ENCODE assay signal across 12 cellular contexts in genomic region chr13:98133949-98134348, GRCh38. TPM values are rescaled to one million over a fixed set of nuclear protein-coding genes. Genes with fewer than 3 reads are reported as not detected.
DNase-seq lines count a peak whose midpoint lies in the region; ATAC-seq and TF ChIP-seq lines count a peak whose summit lies in the region.
"Had no signal": no experiment of that assay in that cellular context is flagged by ENCODE, and none has a peak within 500 bp of the region (broad histone marks: within the 10 kb centered on the region; RNA-seq: fewer than 3 reads in every experiment).

No MANE protein-coding gene starts in this region.

- DNase-seq in GM10248 (ENCODE audit: extremely low spot score) (peak; percentile 53), OCI-M1 (lab: John Stamatoyannopoulos, UW) (peak; percentile 94), NCI-H82 treated with DMSO at 0.1 percent for 48 hours (lab: John Stamatoyannopoulos, UW; ENCODE audit: unreplicated experiment) (no peak), hypothalamus (lab: John Stamatoyannopoulos, UW) (no peak), occipital lobe (lab: John Stamatoyannopoulos, UW) (no peak)
- no peak for DNase-seq in natural killer cell treated with Interleukin-12 subunit alpha and Interleukin-12 subunit beta and Interleukin-15 and Interleukin-18, amount 100 ng/mL, for 72 hours (ENCODE audit: low spot score)
- DNase-seq: activated CD4-positive, alpha-beta T cell treated with anti-CD3 and anti-CD28 coated beads, Interleukin-2, amount 50 U/mL, for 48 hours; KG1 had no signal

- POLR2A ChIA-PET in GM10248 (lab: Yijun Ruan, JAX) = no interaction called here

- ATAC-seq in GM19372 (IDR thresholded peaks at IDR 0.05; ENCODE audit: low read depth, unreplicated experiment) = peak; percentile 91
- ATAC-seq in HG02885 (IDR thresholded peaks at IDR 0.05; ENCODE audit: poor library complexity, unreplicated experiment) = peak; percentile 96
- ATAC-seq in natural killer cell treated with Interleukin-12 subunit alpha and Interleukin-12 subunit beta and Interleukin-15 and Interleukin-18, amount 100 ng/mL, for 72 hours = no peak

- CTCF ChIA-PET in GM10248 (lab: Yijun Ruan, JAX) = interaction anchor here (0.8 kb wide), 1 partner anchor 21 kb away, joined by 3 read pairs; no protein-coding TSS in a partner anchor

- H3K4me3 Mint-ChIP-seq in natural killer cell treated with Interleukin-12 subunit alpha and Interleukin-12 subunit beta and Interleukin-15 and Interleukin-18, amount 100 ng/mL, for 72 hours = no peak overlapping the region

- H3K9me3 Mint-ChIP-seq in natural killer cell treated with Interleukin-12 subunit alpha and Interleukin-12 subunit beta and Interleukin-15 and Interleukin-18, amount 100 ng/mL, for 72 hours = no peaks in the 10 kb centered on the region

- no peak for TF ChIP-seq CTCF in GM10248 (IDR thresholded peaks at IDR 0.05; ENCODE audit: control extremely low read depth, extremely low read depth, low read depth, missing control alignments)

- no peaks in the 10 kb centered on the region for H3K36me3 Mint-ChIP-seq in natural killer cell treated with Interleukin-12 subunit alpha and Interleukin-12 subunit beta and Interleukin-15 and Interleukin-18, amount 100 ng/mL, for 72 hours

- peaks cover 25 to 43% of the 10 kb centered on the region in 2 donors for H3K27me3 Mint-ChIP-seq in natural killer cell treated with Interleukin-12 subunit alpha and Interleukin-12 subunit beta and Interleukin-15 and Interleukin-18, amount 100 ng/mL, for 72 hours

- H3K27ac Mint-ChIP-seq in natural killer cell treated with Interleukin-12 subunit alpha and Interleukin-12 subunit beta and Interleukin-15 and Interleukin-18, amount 100 ng/mL, for 72 hours = no peak overlapping the region

- H3K4me1 Mint-ChIP-seq in natural killer cell treated with Interleukin-12 subunit alpha and Interleukin-12 subunit beta and Interleukin-15 and Interleukin-18, amount 100 ng/mL, for 72 hours (ENCODE audit: low read depth in 2 of 2) = no peaks in the 10 kb centered on the region

RNA-seq across cellular contexts. Expression of gene FARP1, which starts 8.9 kb away (rescaled TPM):
- 1 to 10 TPM; 1.0 to 2.2 TPM for total RNA-seq in natural killer cell treated with Interleukin-12 subunit alpha and Interleukin-12 subunit beta and Interleukin-15 and Interleukin-18, amount 100 ng/mL, for 72 hours
- 86.7 TPM for total RNA-seq in occipital lobe

RNA-seq across cellular contexts. Expression of gene RNF113B, which starts 43.1 kb away (rescaled TPM):
- total RNA-seq in natural killer cell treated with Interleukin-12 subunit alpha and Interleukin-12 subunit beta and Interleukin-15 and Interleukin-18, amount 100 ng/mL, for 72 hours = not detected
- not detected for total RNA-seq in occipital lobe
- total RNA-seq: kidney epithelial cell, pulmonary artery endothelial cell had no signal

Comparison
In these comparisons a context has a peak if more than half of its experiments do, and no peak if none do; other contexts are left out.
1. DNase-seq: peak in GM10248 (single experiment) and OCI-M1 (single experiment); none in NCI-H82 treated with DMSO at 0.1 percent for 48 hours (single experiment), hypothalamus (0 of 51), natural killer cell treated with Interleukin-12 subunit alpha and Interleukin-12 subunit beta and Interleukin-15 and Interleukin-18, amount 100 ng/mL, for 72 hours (single experiment) and occipital lobe (single experiment).
2. ATAC-seq: peak in GM19372 (single experiment) and HG02885 (single experiment); none in natural killer cell treated with Interleukin-12 subunit alpha and Interleukin-12 subunit beta and Interleukin-15 and Interleukin-18, amount 100 ng/mL, for 72 hours (0 of 2).
3. RNA of gene FARP1, which starts 8.9 kb away (total RNA-seq): 86.7 TPM in occipital lobe (single experiment); 1.0 to 2.2 TPM in natural killer cell treated with Interleukin-12 subunit alpha and Interleukin-12 subunit beta and Interleukin-15 and Interleukin-18, amount 100 ng/mL, for 72 hours; every median in the first group is over 10 times any median in the second.